In genomic region chr7:120989571-120990220, GRCh38 we compare ENCODE assay signal across 12 cellular contexts. TPM values are rescaled to one million over a fixed set of nuclear protein-coding genes. Genes with fewer than 3 reads are reported as not detected.
DNase-seq lines count a peak whose midpoint lies in the region; ATAC-seq, FAIRE-seq and TF ChIP-seq lines count a peak whose summit lies in the region.
"Had no signal": no experiment of that assay in that cellular context is flagged by ENCODE, and none has a peak within 500 bp of the region (broad histone marks: within the 10 kb centered on the region; RNA-seq: fewer than 3 reads in every experiment).

No MANE protein-coding gene starts in this region.

- CTCF ChIA-PET in CD8-positive, alpha-beta memory T cell (lab: Charles Lee) = interaction anchor here (0.8 to 4.3 kb wide), 6 partner anchors 8 to 197 kb away, joined by 3 to 37 read pairs (median 11); no protein-coding TSS in a partner anchor

- H3K9ac ChIP-seq in astrocyte (ENCODE audit: low read length) (peak overlapping the region; percentile 82), keratinocyte (ENCODE audit: control insufficient read depth, extremely low read depth, insufficient read depth, low read length) (no peak overlapping the region)

- intact Hi-C loops in sciatic nerve (cut with DNase I) = loop anchor here (5.0 kb wide), 1 partner anchor 93 kb away; no protein-coding TSS in a partner anchor

- no peaks in the 10 kb centered on the region for H3K9me3 ChIP-seq in CD8-positive, alpha-beta memory T cell (ENCODE audit: low read length)
- no peaks in the 10 kb centered on the region for H3K9me3 ChIP-seq in astrocyte (ENCODE audit: insufficient read depth, low read depth, low read length)
- no peaks in the 10 kb centered on the region for H3K9me3 ChIP-seq in keratinocyte (ENCODE audit: control insufficient read depth, low read depth, low read length)

- peak overlapping the region in 1 of 7 donors; percentile 5 for H3K4me3 Mint-ChIP-seq in CD8-positive, alpha-beta memory T cell
- peak overlapping the region; percentile 78 for H3K4me3 Mint-ChIP-seq in astrocyte (ENCODE audit: unreplicated experiment)

- H3K4me3 ChIP-seq in CD8-positive, alpha-beta memory T cell (ENCODE audit: low read length) = no peak overlapping the region
- H3K4me3 ChIP-seq in astrocyte (ENCODE audit: insufficient read depth, low read depth, low read length) = peak overlapping the region; percentile 71
- H3K4me3 ChIP-seq in keratinocyte (ENCODE audit: control insufficient read depth in 2 of 3, extremely low read depth in 1 of 3, insufficient read depth in 2 of 3, low read depth in 1 of 3, low read length in 3 of 3) = no peak overlapping the region

- no peak for DNase-seq in CD8-positive, alpha-beta memory T cell
- DNase-seq in astrocyte (ENCODE audit: low read depth) = no peak
- DNase-seq in keratinocyte (ENCODE audit: low read depth, low spot score) = no peak
- DNase-seq in sciatic nerve (ENCODE audit: low spot score) = peak; percentile 66
- no peak for DNase-seq in foreskin keratinocyte
- DNase-seq in HPDE6-E6E7 (ENCODE audit: extremely low spot score) = no peak
- DNase-seq: DMS79 treated with DMSO at 0.1 percent for 48 hours, islet precursor cell, NCI-H2171 treated with DMSO at 0.1 percent for 48 hours had no signal

- H3K4me1 Mint-ChIP-seq in CD8-positive, alpha-beta memory T cell = peaks cover 12 to 19% (median 18%) of the 10 kb centered on the region in 3 donors
- H3K4me1 Mint-ChIP-seq in astrocyte (ENCODE audit: low read depth, unreplicated experiment) = peaks cover 28% of the 10 kb centered on the region

- peaks cover 38 to 79% of the 10 kb centered on the region in 2 donors for H3K27me3 Mint-ChIP-seq in CD8-positive, alpha-beta memory T cell
- no peaks in the 10 kb centered on the region for H3K27me3 Mint-ChIP-seq in astrocyte (ENCODE audit: low read depth, unreplicated experiment)

- POLR2A ChIA-PET in CD8-positive, alpha-beta memory T cell (lab: Charles Lee) = interaction anchor here (2.1 kb wide), 1 partner anchor 39 kb away, joined by 10 read pairs; the partner anchor contains the start of gene ING3

- H3K79me2 ChIP-seq in astrocyte (ENCODE audit: insufficient read depth, low read length) (peaks cover 4% of the 10 kb centered on the region), keratinocyte (ENCODE audit: control insufficient read depth, insufficient read depth, low read length) (no peaks in the 10 kb centered on the region)

- H4K20me1 ChIP-seq in astrocyte (ENCODE audit: insufficient read depth, low read length) (no peaks in the 10 kb centered on the region), keratinocyte (ENCODE audit: control insufficient read depth, extremely low read depth, insufficient read depth, low read length) (no peaks in the 10 kb centered on the region)

- H3K36me3 Mint-ChIP-seq in CD8-positive, alpha-beta memory T cell = no peaks in the 10 kb centered on the region
- H3K36me3 Mint-ChIP-seq in astrocyte (ENCODE audit: low read depth, unreplicated experiment) = no peaks in the 10 kb centered on the region

- peak; percentile 6 for ATAC-seq in sciatic nerve
- no peak for ATAC-seq in foreskin keratinocyte
- ATAC-seq in GM21526 (IDR thresholded peaks at IDR 0.05; ENCODE audit: low FRiP score, unreplicated experiment) = no peak
- ATAC-seq in HG03571 (IDR thresholded peaks at IDR 0.05; ENCODE audit: unreplicated experiment) = no peak

- dilution Hi-C loops in keratinocyte (cut with MboI; ENCODE audit: extremely low pct_ligation_motif_present, low sequenced_read_pairs) = no loop called here

- H3K27me3 ChIP-seq in CD8-positive, alpha-beta memory T cell (ENCODE audit: insufficient read depth, low read length, poor library complexity, severe bottlenecking) = peaks cover 27% of the 10 kb centered on the region
- no peaks in the 10 kb centered on the region for H3K27me3 ChIP-seq in astrocyte (ENCODE audit: insufficient read depth, low read length)
- H3K27me3 ChIP-seq in keratinocyte (ENCODE audit: control insufficient read depth, extremely low read depth, insufficient read depth, low read length) = no peaks in the 10 kb centered on the region
- no peaks in the 10 kb centered on the region for H3K27me3 ChIP-seq in foreskin keratinocyte

- H2AFZ ChIP-seq in astrocyte (ENCODE audit: low read depth, low read length) (peak overlapping the region; percentile 64), keratinocyte (ENCODE audit: control insufficient read depth, low read length) (peak overlapping the region; percentile 28)

- no peaks in the 10 kb centered on the region for H3K36me3 ChIP-seq in CD8-positive, alpha-beta memory T cell (ENCODE audit: insufficient read depth, low read length)
- H3K36me3 ChIP-seq in astrocyte (ENCODE audit: insufficient read depth, low read length) = no peaks in the 10 kb centered on the region
- no peaks in the 10 kb centered on the region for H3K36me3 ChIP-seq in keratinocyte (ENCODE audit: control insufficient read depth in 2 of 2, extremely low read depth in 1 of 2, insufficient read depth in 2 of 2, low read length in 2 of 2)

- peaks cover 14% of the 10 kb centered on the region for H3K4me1 ChIP-seq in CD8-positive, alpha-beta memory T cell (ENCODE audit: insufficient read depth, low read length)
- H3K4me1 ChIP-seq in astrocyte (ENCODE audit: insufficient read depth, low read length) = peaks cover 20% of the 10 kb centered on the region
- peaks cover 11% of the 10 kb centered on the region for H3K4me1 ChIP-seq in keratinocyte (ENCODE audit: control insufficient read depth, extremely low read depth, insufficient read depth, low read length)
- H3K4me1 ChIP-seq in foreskin keratinocyte = peaks cover 17% of the 10 kb centered on the region

- H3K4me2 ChIP-seq in astrocyte (ENCODE audit: low read length) (peak overlapping the region; percentile 87), keratinocyte (ENCODE audit: control insufficient read depth, extremely low read depth, insufficient read depth, low read depth, low read length) (no peak overlapping the region)

- H3K27ac Mint-ChIP-seq in CD8-positive, alpha-beta memory T cell = no peak overlapping the region
- peak overlapping the region; percentile 75 for H3K27ac Mint-ChIP-seq in astrocyte (ENCODE audit: unreplicated experiment)

- FAIRE-seq in astrocyte (lab: Jason Lieb, UNC) (no peak), keratinocyte (lab: Jason Lieb, UNC) (no peak)

- TF ChIP-seq CTCF in astrocyte (IDR thresholded peaks at IDR 0.05; ENCODE audit: insufficient read depth, low read depth, low read length) = no peak
- TF ChIP-seq CTCF in keratinocyte (optimal IDR thresholded peaks at IDR 0.05 in 1 of 3, IDR thresholded peaks at IDR 0.05 in 1 of 3, conservative IDR thresholded peaks at IDR 0.05 in 1 of 3; ENCODE audit: extremely low read depth in 1 of 3, insufficient read depth in 2 of 3, low read length in 3 of 3) = no peak
- no peak for TF ChIP-seq CTCF in foreskin keratinocyte (conservative IDR thresholded peaks at IDR 0.05)

- H3K27ac ChIP-seq in CD8-positive, alpha-beta memory T cell (ENCODE audit: low read depth, low read length) = peak overlapping the region; percentile 81
- H3K27ac ChIP-seq in astrocyte (ENCODE audit: low read depth, low read length) = peak overlapping the region; percentile 52
- H3K27ac ChIP-seq in keratinocyte (ENCODE audit: control insufficient read depth, insufficient read depth, low read length) = no peak overlapping the region
- no peak overlapping the region for H3K27ac ChIP-seq in foreskin keratinocyte
- H3K27ac ChIP-seq: VCaP had no signal

- no peaks in the 10 kb centered on the region for H3K9me1 ChIP-seq in keratinocyte (ENCODE audit: control insufficient read depth, extremely low read depth, insufficient read depth, low read length)

- no peaks in the 10 kb centered on the region for H3K9me3 Mint-ChIP-seq in CD8-positive, alpha-beta memory T cell
- no peaks in the 10 kb centered on the region for H3K9me3 Mint-ChIP-seq in astrocyte (ENCODE audit: unreplicated experiment)

RNA-seq across cellular contexts. Expression of gene CPED1, which starts 1.2 kb away (rescaled TPM):
- total RNA-seq in CD8-positive, alpha-beta memory T cell = under 1 TPM; 0.09 to 0.27 TPM
- polyA plus RNA-seq in CD8-positive, alpha-beta memory T cell = not detected
- total RNA-seq in astrocyte = 6.0 and 6.1 TPM in 2 replicates
- polyA plus RNA-seq in keratinocyte = 0.62 to 1.1 TPM (median 0.72 TPM) in 3 replicates
- not detected for polyA plus RNA-seq in keratinocyte (2011; ENCODE audit: low read depth)
- 0.88 and 1.5 TPM in 2 replicates for polyA plus RNA-seq in keratinocyte (2011; cell fraction: cytosol; rRNA removed)
- 0.99 and 1.1 TPM in 2 replicates for polyA plus RNA-seq in keratinocyte (2011; cell fraction: nucleus; rRNA removed)
- polyA plus RNA-seq in keratinocyte (2012; ENCODE audit: low replicate concordance) = 0.11 and 0.78 TPM in 2 replicates
- polyA minus RNA-seq in keratinocyte = 0.52 to 2.4 TPM (median 1.6 TPM) in 3 replicates
- polyA minus RNA-seq in keratinocyte (2011; cell fraction: cytosol; rRNA and poly(A)+ RNA removed) = 0.96 TPM
- polyA minus RNA-seq in keratinocyte (2011; cell fraction: nucleus; rRNA and poly(A)+ RNA removed) = 0.74 and 6.1 TPM in 2 replicates
- 41.9 TPM for total RNA-seq in sciatic nerve
- total RNA-seq in foreskin keratinocyte = 1.3 and 3.6 TPM in 2 replicates
- polyA plus RNA-seq in foreskin keratinocyte = 0.57 and 0.76 TPM in 2 replicates

RNA-seq across cellular contexts. Expression of gene ING3, which starts 39.1 kb away (rescaled TPM):
- total RNA-seq in CD8-positive, alpha-beta memory T cell = 10 to 100 TPM; 24.4 to 30.7 TPM
- polyA plus RNA-seq in CD8-positive, alpha-beta memory T cell = 31.6 TPM
- total RNA-seq in astrocyte (6.5 and 8.6 TPM in 2 replicates), sciatic nerve (15.1 TPM), foreskin keratinocyte (9.9 and 10.7 TPM in 2 replicates)
- polyA plus RNA-seq in keratinocyte (4.4 to 9.0 TPM (median 7.4 TPM) in 3 replicates), foreskin keratinocyte (4.8 and 5.5 TPM in 2 replicates)
- 5.8 TPM for polyA plus RNA-seq in keratinocyte (2011; ENCODE audit: low read depth)
- 2.7 and 6.5 TPM in 2 replicates for polyA plus RNA-seq in keratinocyte (2011; cell fraction: cytosol; rRNA removed)
- 7.1 and 9.9 TPM in 2 replicates for polyA plus RNA-seq in keratinocyte (2011; cell fraction: nucleus; rRNA removed)
- polyA plus RNA-seq in keratinocyte (2012; ENCODE audit: low replicate concordance) = 4.5 and 6.9 TPM in 2 replicates
- 2.0 to 5.8 TPM (median 3.7 TPM) in 3 replicates for polyA minus RNA-seq in keratinocyte
- 2.5 TPM for polyA minus RNA-seq in keratinocyte (2011; cell fraction: cytosol; rRNA and poly(A)+ RNA removed)
- polyA minus RNA-seq in keratinocyte (2011; cell fraction: nucleus; rRNA and poly(A)+ RNA removed) = 3.3 and 7.2 TPM in 2 replicates

Comparison
In these comparisons a context has a peak if more than half of its experiments do, and no peak if none do; other contexts are left out.
1. H3K27ac ChIP-seq: peak in CD8-positive, alpha-beta memory T cell (single experiment) and astrocyte (single experiment); none in keratinocyte (single experiment) and foreskin keratinocyte (single experiment).